In the genomic region with DNA sequence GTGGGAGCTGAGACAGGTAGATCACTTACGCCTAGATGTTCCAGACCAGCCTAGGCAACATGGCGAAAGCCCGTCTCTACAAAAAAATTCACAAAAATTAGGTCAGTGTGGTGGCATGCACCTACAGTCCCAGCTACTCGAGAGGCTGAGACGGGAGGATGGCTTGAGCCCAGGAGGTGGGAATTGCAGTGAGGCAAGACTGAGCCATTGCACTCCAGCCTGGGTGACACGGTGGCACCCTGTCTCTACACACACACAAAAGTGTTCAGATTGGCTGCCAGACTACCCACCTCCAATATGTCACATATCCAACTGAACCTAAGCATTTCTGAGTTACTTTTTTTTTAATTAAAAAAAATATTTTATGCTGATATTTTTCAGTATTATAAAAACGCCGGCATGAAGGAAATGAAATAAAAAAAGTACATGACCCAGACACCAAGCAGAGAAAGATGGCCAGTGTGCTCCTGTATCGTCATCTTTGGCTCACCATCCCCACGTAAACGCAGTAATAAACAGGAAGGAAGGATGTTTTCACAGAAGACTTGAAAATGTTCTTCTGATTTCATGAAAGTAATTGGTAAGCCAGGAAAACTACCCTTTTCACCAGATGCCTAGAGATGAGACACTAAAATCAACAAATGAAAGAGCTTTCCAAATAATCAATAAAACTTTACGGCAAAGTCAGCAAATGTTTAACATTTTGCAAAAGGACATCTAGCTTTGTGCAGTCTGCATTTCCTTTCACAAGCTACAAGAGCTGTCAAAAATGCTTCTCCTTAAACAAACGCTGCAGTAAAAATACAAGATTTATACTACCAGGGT, we compare ENCODE assay signal across 19 cellular contexts. TPM values are rescaled to one million over a fixed set of nuclear protein-coding genes. Genes with fewer than 3 reads are reported as not detected.
DNase-seq lines count a peak whose midpoint lies in the region; ATAC-seq and TF ChIP-seq lines count a peak whose summit lies in the region.
"Had no signal": no experiment of that assay in that cellular context is flagged by ENCODE, and none has a peak within 500 bp of the region (broad histone marks: within the 10 kb centered on the region; RNA-seq: fewer than 3 reads in every experiment).

No MANE protein-coding gene starts in this region.

- peak; percentile 11 for DNase-seq in AG10803 (ENCODE audit: low read depth)
- DNase-seq in fibroblast of mammary gland (ENCODE audit: low read depth) = peak; percentile 57
- no peak for DNase-seq in progenitor cell of endocrine pancreas (ENCODE audit: low spot score, unreplicated experiment)
- no peak for DNase-seq in DMS114 treated with DMSO at 0.1 percent for 48 hours (lab: John Stamatoyannopoulos, UW; ENCODE audit: unreplicated experiment)
- DNase-seq in NCI-H146 treated with DMSO at 0.1 percent for 48 hours (lab: John Stamatoyannopoulos, UW; ENCODE audit: unreplicated experiment) = no peak
- DNase-seq: activated CD4-positive, alpha-beta T cell treated with anti-CD3 and anti-CD28 coated beads, Interleukin-2, amount 50 U/mL, for 48 hours; activated T-cell treated with anti-CD3 and anti-CD28 coated beads, Interleukin-2, amount 50 U/mL, for 4 hours; kidney glomerular epithelial cell; MG63; NCI-H2029; stimulated activated naive CD4-positive, alpha-beta T cell had no signal

- H3K36me3 Mint-ChIP-seq in progenitor cell of endocrine pancreas (ENCODE audit: insufficient read depth) = peaks cover 4% of the 10 kb centered on the region
- H3K36me3 Mint-ChIP-seq: activated naive CD4-positive, alpha-beta T cell treated with anti-CD3 and anti-CD28 coated beads, Interleukin-2, amount 50 U/mL, for 72 hours had no signal

- peaks cover 11% of the 10 kb centered on the region for H3K4me1 Mint-ChIP-seq in progenitor cell of endocrine pancreas (ENCODE audit: low read depth)

- peaks cover 5% of the 10 kb centered on the region for H3K9me3 Mint-ChIP-seq in progenitor cell of endocrine pancreas (ENCODE audit: low read depth)
- H3K9me3 Mint-ChIP-seq: activated T-cell treated with anti-CD3 and anti-CD28 coated beads, Interleukin-2, amount 50 U/mL, for 4 hours had no signal

- peak overlapping the region; percentile 46 for H3K27ac Mint-ChIP-seq in progenitor cell of endocrine pancreas
- H3K27ac Mint-ChIP-seq: activated naive CD4-positive, alpha-beta T cell treated with anti-CD3 and anti-CD28 coated beads, Interleukin-2, amount 50 U/mL, for 72 hours had no signal

- ATAC-seq in HG03571 (IDR thresholded peaks at IDR 0.05; ENCODE audit: unreplicated experiment) (no peak), GM21423 (IDR thresholded peaks at IDR 0.05; ENCODE audit: unreplicated experiment) (no peak)
- ATAC-seq: activated naive CD4-positive, alpha-beta T cell treated with anti-CD3 and anti-CD28 coated beads, Interleukin-2, amount 50 U/mL, for 72 hours; activated T-cell treated with anti-CD3 and anti-CD28 coated beads, Interleukin-2, amount 50 U/mL, for 4 hours had no signal

- peak overlapping the region; percentile 89 for H3K27ac ChIP-seq in VCaP
- H3K27ac ChIP-seq: parathyroid adenoma had no signal

- H3K4me3 ChIP-seq in AG10803 (ENCODE audit: low read length) = no peak overlapping the region
- H3K4me3 ChIP-seq in fibroblast of mammary gland (ENCODE audit: control insufficient read depth, low read depth, low read length) = no peak overlapping the region
- H3K4me3 ChIP-seq: MG63 had no signal

- no peak overlapping the region for H3K4me3 Mint-ChIP-seq in progenitor cell of endocrine pancreas (ENCODE audit: low read depth)
- H3K4me3 Mint-ChIP-seq: activated T-cell treated with anti-CD3 and anti-CD28 coated beads, Interleukin-2, amount 50 U/mL, for 4 hours; brain had no signal

- TF ChIP-seq CTCF in AG10803 (conservative IDR thresholded peaks at IDR 0.05; ENCODE audit: low read length) = no peak
- no peak for TF ChIP-seq CTCF in VCaP (conservative IDR thresholded peaks at IDR 0.05)
- no peak for TF ChIP-seq CTCF in fibroblast of mammary gland (conservative IDR thresholded peaks at IDR 0.05; ENCODE audit: control insufficient read depth, insufficient read depth, low read depth, low read length)
- TF ChIP-seq CTCF in progenitor cell of endocrine pancreas (IDR thresholded peaks at IDR 0.05; ENCODE audit: unreplicated experiment) = no peak

- H3K27me3 Mint-ChIP-seq in progenitor cell of endocrine pancreas = no peaks in the 10 kb centered on the region
- H3K27me3 Mint-ChIP-seq: brain had no signal

RNA-seq across cellular contexts. Expression of gene CDC42BPB, which starts 26.4 kb away (rescaled TPM):
- 104 and 105 TPM in 2 replicates for total RNA-seq in progenitor cell of endocrine pancreas

RNA-seq across cellular contexts. Expression of gene LBHD2, which starts 53.1 kb away (rescaled TPM):
- total RNA-seq in progenitor cell of endocrine pancreas = not detected in 2 replicates
- total RNA-seq: activated naive CD4-positive, alpha-beta T cell treated with anti-CD3 and anti-CD28 coated beads, Interleukin-2, amount 50 U/mL, for 72 hours; activated T-cell treated with anti-CD3 and anti-CD28 coated beads, Interleukin-2, amount 50 U/mL, for 4 hours; dermis microvascular lymphatic vessel endothelial cell; urinary bladder had no signal

Comparison
In these comparisons a context has a peak if more than half of its experiments do, and no peak if none do; other contexts are left out.
1. DNase-seq: peak in AG10803 (single experiment) and fibroblast of mammary gland (single experiment); none in progenitor cell of endocrine pancreas (single experiment), DMS114 treated with DMSO at 0.1 percent for 48 hours (single experiment) and NCI-H146 treated with DMSO at 0.1 percent for 48 hours (single experiment).